Comparison of ENCODE assay signal across 19 cellular contexts in genomic region chr11:34623463-34623862, GRCh38. TPM values are rescaled to one million over a fixed set of nuclear protein-coding genes. Genes with fewer than 3 reads are reported as not detected.
DNase-seq lines count a peak whose midpoint lies in the region; ATAC-seq, FAIRE-seq and TF ChIP-seq lines count a peak whose summit lies in the region.
"Had no signal": no experiment of that assay in that cellular context is flagged by ENCODE, and none has a peak within 500 bp of the region (broad histone marks: within the 10 kb centered on the region; RNA-seq: fewer than 3 reads in every experiment).

No MANE protein-coding gene starts in this region.

- H3K4me1 ChIP-seq in small intestine (ENCODE audit: control insufficient read depth in 2 of 2, insufficient read depth in 1 of 2, low read depth in 1 of 2, low read length in 1 of 2): no peaks in the 10 kb centered on the region
- H3K4me1 ChIP-seq in GM23248 (ENCODE audit: insufficient read depth): peaks cover 6% of the 10 kb centered on the region; the same call in 1 of the 2 replicates

- no peak for TF ChIP-seq CTCF in LNCaP clone FGC (IDR thresholded peaks at IDR 0.05; ENCODE audit: control insufficient read depth, extremely low read depth, insufficient read depth)
- TF ChIP-seq CTCF in epithelial cell of esophagus (IDR thresholded peaks at IDR 0.05; ENCODE audit: insufficient read depth, low read depth, low read length, missing control alignments): no peak

- peak; percentile 42 for ATAC-seq in GM18861 (IDR thresholded peaks at IDR 0.05; ENCODE audit: unreplicated experiment)
- ATAC-seq in HG03342 (IDR thresholded peaks at IDR 0.05; ENCODE audit: unreplicated experiment): no peak
- ATAC-seq in HG02798 (IDR thresholded peaks at IDR 0.05; ENCODE audit: poor library complexity, unreplicated experiment): no peak
- ATAC-seq: left ventricle myocardium superior; naive thymus-derived CD8-positive, alpha-beta T cell had no signal

- H3K9ac ChIP-seq in GM23248: no peak overlapping the region

- no peaks in the 10 kb centered on the region for H3K79me2 ChIP-seq in GM23248 (ENCODE audit: insufficient read depth)

- in situ Hi-C loops in GM23248 (cut with MboI): no loop called here

- H3F3A ChIP-seq in GM23248 (ENCODE audit: insufficient read depth): no peaks in the 10 kb centered on the region

- 9 to 58% (median 25%) methylated on average over 9 of the region's 9 CpGs for WGBS in small intestine, 3 donors
- 91 to 94% methylated on average over 9 of the region's 9 CpGs for WGBS in GM23248 (ENCODE audit: low coverage in 1 of 2, low lambda C conversion rate in 2 of 2, missing lambda C conversion rate in 2 of 2), 2 experiments

- no peaks in the 10 kb centered on the region for H3K27me3 ChIP-seq in small intestine (ENCODE audit: control insufficient read depth in 2 of 2, insufficient read depth in 2 of 2, low read length in 2 of 2)
- H3K27me3 ChIP-seq in GM23248 (replicated peaks; ENCODE audit: insufficient read depth): no peaks in the 10 kb centered on the region

- H3K9me3 ChIP-seq in small intestine (ENCODE audit: control insufficient read depth, low read depth) (no peaks in the 10 kb centered on the region), GM23248 (ENCODE audit: low read depth) (no peaks in the 10 kb centered on the region)

- no peak for DNase-seq in LNCaP clone FGC (ENCODE audit: low read depth)
- DNase-seq in epithelial cell of esophagus (ENCODE audit: low read depth): no peak
- DNase-seq in small intestine: peak; percentile 88
- no peak for DNase-seq in putamen (ENCODE audit: low spot score)
- no peak for DNase-seq in GM23248
- DNase-seq: EL, foreskin melanocyte, left ventricle myocardium superior, NCI-H2081 treated with DMSO at 0.1 percent for 48 hours had no signal

- H3K27ac ChIP-seq in small intestine (ENCODE audit: low read depth in 1 of 2, low read length in 1 of 2) (peak overlapping the region; percentile 90 to 92), GM23248 (no peak overlapping the region)

- FAIRE-seq in small intestine (lab: Jason Lieb, UNC): no peak
- FAIRE-seq: GM12892, RCC 7860 had no signal

- no peak overlapping the region for H2AFZ ChIP-seq in GM23248

- peak overlapping the region; percentile 88 for H3K4me3 ChIP-seq in LNCaP clone FGC (ENCODE audit: low read depth, low read length)
- H3K4me3 ChIP-seq in epithelial cell of esophagus (ENCODE audit: low read length): peak overlapping the region; percentile 92
- peak overlapping the region; percentile 22 to 35 for H3K4me3 ChIP-seq in small intestine (ENCODE audit: low read depth in 1 of 2, low read length in 2 of 2)
- H3K4me3 ChIP-seq in GM23248: no peak overlapping the region

- no peak overlapping the region for H3K4me2 ChIP-seq in GM23248 (ENCODE audit: unreplicated experiment)

- H3K36me3 ChIP-seq in small intestine (ENCODE audit: control insufficient read depth in 2 of 2, insufficient read depth in 2 of 2, low read length in 2 of 2) (no peaks in the 10 kb centered on the region), GM23248 (ENCODE audit: low read depth) (no peaks in the 10 kb centered on the region)

- H3K9me2 ChIP-seq in GM23248 (ENCODE audit: insufficient read depth): no peaks in the 10 kb centered on the region

- no peaks in the 10 kb centered on the region for H4K20me1 ChIP-seq in GM23248 (ENCODE audit: insufficient read depth)

RNA-seq across cellular contexts. Expression of gene EHF, which starts 2.6 kb away (rescaled TPM):
- polyA plus RNA-seq in small intestine (10 to 100 TPM in 2 of 3 donors, 1 to 10 TPM in 1; 7.3 to 54.1 (median 39.4) TPM), GM23248 (2016; fragmentation: Nextera tagmentation; extraction: Ambion mirVana) (not detected in 2 replicates)
- total RNA-seq in GM23248 (2014; rRNA removed; shearing (Covaris generic)): not detected in 2 replicates
- total RNA-seq: activated CD4-positive, alpha-beta memory T cell treated with anti-CD3 and anti-CD28 coated beads for 36 hours; activated T-cell treated with anti-CD3 and anti-CD28 coated beads, Interleukin-2, amount 50 U/mL, for 72 hours; naive thymus-derived CD8-positive, alpha-beta T cell; pulmonary artery endothelial cell had no signal
- polyA plus RNA-seq: IgD-negative memory B cell; naive thymus-derived CD8-positive, alpha-beta T cell had no signal
